Comparison of ENCODE assay signal across 19 cellular contexts in genomic region chr20:64073476-64074183, GRCh38. TPM values are rescaled to one million over a fixed set of nuclear protein-coding genes. Genes with fewer than 3 reads are reported as not detected.
"Had no signal": no experiment of that assay in that cellular context is flagged by ENCODE, and none has a peak within 500 bp of the region (broad histone marks: within the 10 kb centered on the region; RNA-seq: fewer than 3 reads in every experiment).

No MANE protein-coding gene starts in this region.

- DNase-seq: activated CD4-positive, CD25-positive, alpha-beta regulatory T cell treated with anti-CD3 and anti-CD28 coated beads, Interleukin-2, amount 50 U/mL, for 72 hours; activated naive CD8-positive, alpha-beta T cell treated with anti-CD3 and anti-CD28 coated beads for 36 hours; amygdala; body of pancreas; caudate nucleus; erythroblast; gastrocnemius medialis; heart left ventricle; left colon; lower lobe of right lung; nephron progenitor cell; stimulated activated naive CD8-positive, alpha-beta T cell treated with anti-CD3 and anti-CD28 coated beads, Interleukin-15, amount 100 ng/mL, for 72 hours; T-helper 1 cell; T1000; upper lobe of right lung had no signal

- FAIRE-seq: colon had no signal

- H3K27me3 ChIP-seq: body of pancreas, heart left ventricle, upper lobe of right lung had no signal

- H3K27me3 Mint-ChIP-seq: activated naive CD8-positive, alpha-beta T cell treated with anti-CD3 and anti-CD28 coated beads for 36 hours; stimulated activated naive CD8-positive, alpha-beta T cell treated with anti-CD3 and anti-CD28 coated beads, Interleukin-15, amount 100 ng/mL, for 72 hours had no signal

- H3K36me3 Mint-ChIP-seq: mesothelial cell of epicardium had no signal

- H3K36me3 ChIP-seq: gastrocnemius medialis, prostate gland had no signal

- H3K27ac ChIP-seq: body of pancreas, gastrocnemius medialis, heart left ventricle, lower lobe of right lung, prostate gland, upper lobe of right lung had no signal

- ATAC-seq: body of pancreas; gastrocnemius medialis; heart left ventricle; left colon; lower lobe of right lung; sciatic nerve; stimulated activated naive CD8-positive, alpha-beta T cell treated with anti-CD3 and anti-CD28 coated beads, Interleukin-15, amount 100 ng/mL, for 72 hours; upper lobe of right lung had no signal

- H3K9me3 ChIP-seq: body of pancreas, gastrocnemius medialis, heart left ventricle, lower lobe of right lung, prostate gland, upper lobe of right lung had no signal

- H3K4me3 Mint-ChIP-seq: activated naive CD8-positive, alpha-beta T cell treated with anti-CD3 and anti-CD28 coated beads for 36 hours; mesothelial cell of epicardium; nephron progenitor cell; stimulated activated naive CD8-positive, alpha-beta T cell treated with anti-CD3 and anti-CD28 coated beads, Interleukin-15, amount 100 ng/mL, for 72 hours had no signal

- H3K4me3 ChIP-seq: body of pancreas, gastrocnemius medialis, heart left ventricle, lower lobe of right lung, prostate gland, upper lobe of right lung had no signal

- H3K9me3 Mint-ChIP-seq: activated naive CD8-positive, alpha-beta T cell treated with anti-CD3 and anti-CD28 coated beads for 36 hours; mesothelial cell of epicardium; nephron progenitor cell; stimulated activated naive CD8-positive, alpha-beta T cell treated with anti-CD3 and anti-CD28 coated beads, Interleukin-15, amount 100 ng/mL, for 72 hours had no signal

- H3K27ac Mint-ChIP-seq: mesothelial cell of epicardium, nephron progenitor cell had no signal

RNA-seq across cellular contexts. Expression of gene LKAAEAR1, which starts 10.6 kb away (rescaled TPM):
- total RNA-seq: gastrocnemius medialis, heart left ventricle, left colon, mesothelial cell of epicardium, sciatic nerve, upper lobe of right lung had no signal
- polyA plus RNA-seq: heart left ventricle had no signal

RNA-seq across cellular contexts. Expression of gene SOX18, which starts 24.2 kb away (rescaled TPM):
- total RNA-seq: activated naive CD8-positive, alpha-beta T cell treated with anti-CD3 and anti-CD28 coated beads for 36 hours had no signal
